In genomic region chr15:70650567-70650966, GRCh38 we compare ENCODE assay signal across 15 cellular contexts.
A peak's percentile ranks its signal among the peaks of the same experiment; 100 is the strongest.
DNase-seq lines count a peak whose midpoint lies in the region; ATAC-seq, FAIRE-seq and TF ChIP-seq lines count a peak whose summit lies in the region.
"Had no signal": no experiment of that assay in that cellular context is flagged by ENCODE, and none has a peak within 500 bp of the region (broad histone marks: within the 10 kb centered on the region; RNA-seq: fewer than 3 reads in every experiment).

No MANE protein-coding gene starts in this region.

- H3K79me2 ChIP-seq in HepG2 (ENCODE audit: insufficient read depth, low read length), result no peaks in the 10 kb centered on the region

- no peak for TF ChIP-seq POLR2A in right lobe of liver (IDR thresholded peaks at IDR 0.05)
- TF ChIP-seq POLR2A in HepG2 (IDR thresholded peaks at IDR 0.05; ENCODE audit: insufficient read depth in 1 of 2, low read depth in 2 of 2, low read length in 2 of 2), result no peak
- TF ChIP-seq POLR2A in transverse colon (IDR thresholded peaks at IDR 0.05), result no peak

- no peak overlapping the region for H3K9ac ChIP-seq in HepG2 (ENCODE audit: insufficient read depth, low read depth, low read length)
- H3K9ac ChIP-seq: BLaER1 had no signal

- no peak overlapping the region for H2AFZ ChIP-seq in HepG2 (ENCODE audit: low read length)

- DNase-seq in right lobe of liver (no peak), HepG2 (ENCODE audit: low spot score) (no peak), dermis microvascular lymphatic vessel endothelial cell (ENCODE audit: low read depth in 2 of 2) (peak; percentile 92 to 93), foreskin keratinocyte (peak; percentile 30 to 50), pulmonary artery endothelial cell (ENCODE audit: low read depth, low spot score) (peak; percentile 77), NCI-H2107 (lab: John Stamatoyannopoulos, UW) (no peak), transverse colon (no peak)
- DNase-seq: 8988T; AML-193; Caco-2; CD8-positive, alpha-beta memory T cell; HCEC 1CT; HFFc6 had no signal

- TF ChIP-seq CTCF in right lobe of liver (IDR thresholded peaks at IDR 0.05), result no peak
- TF ChIP-seq CTCF in HepG2 (CRISPR knock-in tag; IDR thresholded peaks at IDR 0.05), result no peak
- no peak for TF ChIP-seq CTCF in foreskin keratinocyte (conservative IDR thresholded peaks at IDR 0.05)
- no peak for TF ChIP-seq CTCF in transverse colon (IDR thresholded peaks at IDR 0.05)

- in situ Hi-C loops in HepG2 (cut with HindIII; ENCODE audit: extremely low pct_ligation_motif_present, low pct_unique_long_range_greater_than_20kb) (no loop called here), transverse colon (cut with MboI; ENCODE audit: low pct_ligation_motif_present in 1 of 4, low pct_unique_long_range_greater_than_20kb in 1 of 4, low sequenced_read_pairs in 3 of 4) (no loop called here)

- H3K4me1 ChIP-seq in right lobe of liver (no peaks in the 10 kb centered on the region), HepG2 (ENCODE audit: insufficient read depth, low read length) (peaks cover 19% of the 10 kb centered on the region), foreskin keratinocyte (peaks cover 10% of the 10 kb centered on the region), transverse colon (no peaks in the 10 kb centered on the region)
- H3K4me1 ChIP-seq: BLaER1 had no signal

- FAIRE-seq in HepG2 (lab: Jason Lieb, UNC), result no peak

- no TSS peak for BruUV-seq in HepG2 (replicated peaks; lab: Mats Ljungman, UMichigan)

- no peaks in the 10 kb centered on the region for H3K9me3 ChIP-seq in right lobe of liver
- H3K9me3 ChIP-seq in HepG2 (ENCODE audit: low read length), result no peaks in the 10 kb centered on the region
- H3K9me3 ChIP-seq in transverse colon, result no peaks in the 10 kb centered on the region
- H3K9me3 ChIP-seq: BLaER1, Caco-2 had no signal

- H3K4me3 ChIP-seq in right lobe of liver (no peak overlapping the region), HepG2 (replicated peaks in 1 of 3; ENCODE audit: insufficient read depth in 1 of 3, low read depth in 2 of 3, low read length in 3 of 3) (no peak overlapping the region), transverse colon (no peak overlapping the region)
- H3K4me3 ChIP-seq: BLaER1 had no signal

- CTCF ChIA-PET in HepG2 (lab: Yijun Ruan, JAX; ENCODE audit: low intra/inter-chr PET ratio, low total read pairs), result no interaction called here

- H4K20me1 ChIP-seq in HepG2 (ENCODE audit: insufficient read depth, low read length), result no peaks in the 10 kb centered on the region
- H4K20me1 ChIP-seq: BLaER1 had no signal

- ATAC-seq in right lobe of liver, result peak in 3 of 4 donors; percentile 10 to 41 (median 21)
- ATAC-seq in HepG2, result no peak
- no peak for ATAC-seq in foreskin keratinocyte
- no peak for ATAC-seq in HG03095 (IDR thresholded peaks at IDR 0.05; ENCODE audit: unreplicated experiment)

- POLR2A ChIA-PET in HepG2 (lab: Yijun Ruan, JAX), result no interaction called here

- H3K36me3 ChIP-seq in right lobe of liver (peaks cover 0 to 5% (median 2%) of the 10 kb centered on the region in 4 donors), HepG2 (replicated peaks in 1 of 2; ENCODE audit: control insufficient read depth in 1 of 2, insufficient read depth in 2 of 2, low read length in 2 of 2) (no peaks in the 10 kb centered on the region), transverse colon (peaks cover 0 to 4% (median 0%) of the 10 kb centered on the region in 4 donors)
- H3K36me3 ChIP-seq: BLaER1 had no signal

- no peaks in the 10 kb centered on the region for H3K27me3 ChIP-seq in right lobe of liver
- no peaks in the 10 kb centered on the region for H3K27me3 ChIP-seq in HepG2 (ENCODE audit: control insufficient read depth in 1 of 2, insufficient read depth in 2 of 2, low read length in 2 of 2)
- no peaks in the 10 kb centered on the region for H3K27me3 ChIP-seq in foreskin keratinocyte
- H3K27me3 ChIP-seq in transverse colon, result no peaks in the 10 kb centered on the region
- H3K27me3 ChIP-seq: BLaER1 had no signal

- intact Hi-C loops in right lobe of liver (cut with DNase I), result no loop called here
- intact Hi-C loops in HepG2 (cut with micrococcal nuclease; ENCODE audit: unreplicated experiment), result no loop called here
- intact Hi-C loops in transverse colon (cut with DNase I; ENCODE audit: low total_unique reads), result no loop called here

- no peak overlapping the region for H3K4me2 ChIP-seq in HepG2 (ENCODE audit: low read depth, low read length)
- H3K4me2 ChIP-seq: BLaER1 had no signal

- TF ChIP-seq EP300 in HepG2 (IDR thresholded peaks at IDR 0.05; ENCODE audit: low read depth in 2 of 2, low read length in 2 of 2) (no peak), HepG2 (CRISPR knock-in tag; IDR thresholded peaks at IDR 0.05; ENCODE audit: borderline replicate concordance) (no peak), transverse colon (IDR thresholded peaks at IDR 0.05; ENCODE audit: low read depth) (no peak)

- TF ChIP-seq RAD21 in HepG2 (CRISPR knock-in tag; IDR thresholded peaks at IDR 0.05), result no peak

- WGBS in right lobe of liver (ENCODE audit: insufficient coverage, low coverage, low lambda C conversion rate, missing lambda C conversion rate), result 73% methylated on average over 4 of the region's 4 CpGs
- 98% methylated on average over 4 of the region's 4 CpGs for WGBS in HepG2 (ENCODE audit: low lambda C conversion rate)
- 89 to 93% methylated on average over 3 to 4 of the region's 4 CpGs for WGBS in transverse colon (ENCODE audit: low coverage in 1 of 2), 2 donors

- H3K27ac ChIP-seq in right lobe of liver, result no peak overlapping the region
- H3K27ac ChIP-seq in HepG2 (ENCODE audit: extremely low read length, insufficient read depth, low read length), result no peak overlapping the region
- no peak overlapping the region for H3K27ac ChIP-seq in foreskin keratinocyte
- H3K27ac ChIP-seq in transverse colon, result no peak overlapping the region
- H3K27ac ChIP-seq: BLaER1 had no signal

TF ChIP-seq in HepG2, 621 proteins besides CTCF, POLR2A, EP300 and RAD21:
- TF ChIP-seq MAF1 (CRISPR knock-in tag; IDR thresholded peaks at IDR 0.05; ENCODE audit: borderline replicate concordance) (no peak), SOX13 (IDR thresholded peaks at IDR 0.05) (no peak), SOX13 (CRISPR knock-in tag; conservative IDR thresholded peaks at IDR 0.05 in 1 of 2, IDR thresholded peaks at IDR 0.05 in 1 of 2) (no peak), ZNF563 (CRISPR knock-in tag; IDR thresholded peaks at IDR 0.05) (no peak), FLYWCH1 (CRISPR knock-in tag; IDR thresholded peaks at IDR 0.05) (no peak), ZNF605 (CRISPR knock-in tag; IDR thresholded peaks at IDR 0.05) (no peak), SIX4 (CRISPR knock-in tag; IDR thresholded peaks at IDR 0.05) (no peak), ZNF672 (CRISPR knock-in tag; IDR thresholded peaks at IDR 0.05) (no peak), ZNF513 (CRISPR knock-in tag; conservative IDR thresholded peaks at IDR 0.05) (no peak), ZKSCAN1 (IDR thresholded peaks at IDR 0.05; ENCODE audit: low read length) (no peak), STAT5B (CRISPR knock-in tag; IDR thresholded peaks at IDR 0.05) (no peak), NFE2 (CRISPR knock-in tag; IDR thresholded peaks at IDR 0.05) (no peak), ZNF878 (CRISPR knock-in tag; IDR thresholded peaks at IDR 0.05) (no peak), ZNF496 (CRISPR knock-in tag; IDR thresholded peaks at IDR 0.05; ENCODE audit: insufficient replicate concordance) (no peak), JDP2 (CRISPR knock-in tag; IDR thresholded peaks at IDR 0.05; ENCODE audit: borderline replicate concordance) (no peak), DBP (CRISPR knock-in tag; IDR thresholded peaks at IDR 0.05; ENCODE audit: not compliant biosample characterization) (no peak), ZFAT (CRISPR knock-in tag; conservative IDR thresholded peaks at IDR 0.05) (no peak), GABPA (IDR thresholded peaks at IDR 0.05; ENCODE audit: low read depth, low read length) (no peak), GABPA (CRISPR knock-in tag; IDR thresholded peaks at IDR 0.05; ENCODE audit: low read depth) (no peak)
TF ChIP-seq in HepG2: peak in this region for 0.

Comparison
In these comparisons a context has a peak if more than half of its experiments do, and no peak if none do; other contexts are left out.
1. ATAC-seq: peak in right lobe of liver (3 of 4); none in HepG2 (single experiment), foreskin keratinocyte (single experiment) and HG03095 (single experiment).
2. DNase-seq: peak in dermis microvascular lymphatic vessel endothelial cell (2 of 2), foreskin keratinocyte (2 of 2) and pulmonary artery endothelial cell (single experiment); none in right lobe of liver (0 of 3), HepG2 (single experiment), NCI-H2107 (single experiment) and transverse colon (single experiment).